Comparison of ENCODE assay signal across 14 cellular contexts in genomic region chr6:255418-256090, GRCh38.
"Had no signal": no experiment of that assay in that cellular context is flagged by ENCODE, and none has a peak within 500 bp of the region (broad histone marks: within the 10 kb centered on the region; RNA-seq: fewer than 3 reads in every experiment).

No MANE protein-coding gene starts in this region.

- H3K27ac Mint-ChIP-seq: activated naive CD4-positive, alpha-beta T cell treated with anti-CD3 and anti-CD28 coated beads, Interleukin-2, amount 50 U/mL, for 24 hours had no signal

- H3K4me3 ChIP-seq: adrenal gland, cardiac muscle cell, lung, ovary had no signal

- H3K36me3 Mint-ChIP-seq: activated naive CD4-positive, alpha-beta T cell treated with anti-CD3 and anti-CD28 coated beads, Interleukin-2, amount 50 U/mL, for 24 hours had no signal

- H3K36me3 ChIP-seq: adrenal gland, cardiac muscle cell, ovary had no signal

- FAIRE-seq: islet of Langerhans, urothelium cell line had no signal

- H3K27me3 ChIP-seq: cardiac muscle cell, ovary had no signal

- H3K4me3 Mint-ChIP-seq: activated naive CD4-positive, alpha-beta T cell treated with anti-CD3 and anti-CD28 coated beads, Interleukin-2, amount 50 U/mL, for 24 hours had no signal

- H3K9me3 Mint-ChIP-seq: activated naive CD4-positive, alpha-beta T cell treated with anti-CD3 and anti-CD28 coated beads, Interleukin-2, amount 50 U/mL, for 24 hours had no signal

- H3K27me3 Mint-ChIP-seq: activated naive CD4-positive, alpha-beta T cell treated with anti-CD3 and anti-CD28 coated beads, Interleukin-2, amount 50 U/mL, for 24 hours had no signal

- DNase-seq: activated CD4-positive, CD25-positive, alpha-beta regulatory T cell treated with anti-CD3 and anti-CD28 coated beads, Interleukin-2, amount 50 U/mL, for 72 hours; adrenal gland; left colon; midbrain; ovary; stimulated activated CD4-positive, alpha-beta T cell treated with anti-CD3 and anti-CD28 coated beads, Interleukin-12 subunit alpha, Interleukin-12 subunit beta, amount 100 ng/mL, for 4 hours; stimulated activated CD4-positive, alpha-beta T cell treated with anti-CD3 and anti-CD28 coated beads, Interleukin-2, amount 100 ng/mL, for 24 hours; SW 1271 had no signal

- ATAC-seq: esophagus mucosa, left colon had no signal

- H3K4me1 ChIP-seq: adrenal gland had no signal

- H3K27ac ChIP-seq: cardiac muscle cell, ovary had no signal

- H3K9me3 ChIP-seq: adrenal gland, ovary had no signal
